1 cellular context compared by ENCODE assay signal in the genomic region with DNA sequence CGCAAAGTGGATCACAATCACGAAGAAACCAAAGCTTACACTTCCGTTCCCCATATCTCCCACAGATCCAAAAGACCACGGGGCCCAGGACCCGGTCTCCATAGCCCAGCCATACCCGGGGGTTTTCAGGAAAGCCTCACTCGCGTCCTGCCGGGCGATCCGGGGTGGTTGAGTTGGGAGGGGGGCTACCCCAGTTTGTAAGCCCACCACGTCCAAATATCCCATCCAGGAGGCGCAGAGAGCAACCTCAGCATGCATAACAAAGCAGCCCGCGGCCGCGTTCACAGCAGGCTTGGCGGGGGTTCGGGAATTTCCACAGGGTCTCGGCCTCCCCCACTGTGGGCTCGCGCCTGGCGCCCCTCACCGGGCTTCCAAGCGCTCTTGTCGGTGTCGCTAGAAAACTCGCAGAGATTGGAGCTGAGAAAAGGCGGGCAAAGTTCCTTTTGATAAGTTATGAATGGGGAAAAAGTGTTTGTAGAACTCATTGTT.
TF ChIP-seq lines count a peak whose summit lies in the region.

No MANE protein-coding gene starts in this region.

TF ChIP-seq in K562, 482 proteins besides CTCF, POLR2A, EP300 and RAD21 (continued from another document):
- TF ChIP-seq, protein P1, sequence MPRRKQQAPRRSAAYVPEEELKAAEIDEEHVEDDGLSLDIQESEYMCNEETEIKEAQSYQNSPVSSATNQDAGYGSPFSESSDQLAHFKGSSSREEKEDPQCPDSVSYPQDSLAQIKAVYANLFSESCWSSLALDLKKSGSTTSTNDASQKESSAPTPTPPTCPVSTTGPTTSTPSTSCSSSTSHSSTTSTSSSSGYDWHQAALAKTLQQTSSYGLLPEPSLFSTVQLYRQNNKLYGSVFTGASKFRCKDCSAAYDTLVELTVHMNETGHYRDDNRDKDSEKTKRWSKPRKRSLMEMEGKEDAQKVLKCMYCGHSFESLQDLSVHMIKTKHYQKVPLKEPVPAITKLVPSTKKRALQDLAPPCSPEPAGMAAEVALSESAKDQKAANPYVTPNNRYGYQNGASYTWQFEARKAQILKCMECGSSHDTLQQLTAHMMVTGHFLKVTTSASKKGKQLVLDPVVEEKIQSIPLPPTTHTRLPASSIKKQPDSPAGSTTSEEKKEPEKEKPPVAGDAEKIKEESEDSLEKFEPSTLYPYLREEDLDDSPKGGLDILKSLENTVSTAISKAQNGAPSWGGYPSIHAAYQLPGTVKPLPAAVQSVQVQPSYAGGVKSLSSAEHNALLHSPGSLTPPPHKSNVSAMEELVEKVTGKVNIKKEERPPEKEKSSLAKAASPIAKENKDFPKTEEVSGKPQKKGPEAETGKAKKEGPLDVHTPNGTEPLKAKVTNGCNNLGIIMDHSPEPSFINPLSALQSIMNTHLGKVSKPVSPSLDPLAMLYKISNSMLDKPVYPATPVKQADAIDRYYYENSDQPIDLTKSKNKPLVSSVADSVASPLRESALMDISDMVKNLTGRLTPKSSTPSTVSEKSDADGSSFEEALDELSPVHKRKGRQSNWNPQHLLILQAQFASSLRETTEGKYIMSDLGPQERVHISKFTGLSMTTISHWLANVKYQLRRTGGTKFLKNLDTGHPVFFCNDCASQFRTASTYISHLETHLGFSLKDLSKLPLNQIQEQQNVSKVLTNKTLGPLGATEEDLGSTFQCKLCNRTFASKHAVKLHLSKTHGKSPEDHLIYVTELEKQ (CRISPR knock-in tag; IDR thresholded peaks at IDR 0.05), result no peak
- TF ChIP-seq MCM2 (IDR thresholded peaks at IDR 0.05; ENCODE audit: low read depth) (no peak), ZNF282 (CRISPR knock-in tag; IDR thresholded peaks at IDR 0.05) (no peak)
